Comparison of ENCODE assay signal across 11 cellular contexts in genomic region chr6:75608955-75609533, GRCh38. TPM values are rescaled to one million over a fixed set of nuclear protein-coding genes. Genes with fewer than 3 reads are reported as not detected.
DNase-seq lines count a peak whose midpoint lies in the region; ATAC-seq, FAIRE-seq and TF ChIP-seq lines count a peak whose summit lies in the region.
"Had no signal": no experiment of that assay in that cellular context is flagged by ENCODE, and none has a peak within 500 bp of the region (broad histone marks: within the 10 kb centered on the region; RNA-seq: fewer than 3 reads in every experiment).

No MANE protein-coding gene starts in this region.

- H3K27ac ChIP-seq in A673 (ENCODE audit: low read depth, low read length, poor library complexity, severe bottlenecking) (peak overlapping the region; percentile 53), HCT116 (ENCODE audit: low read depth, low read length) (no peak overlapping the region)
- H3K27ac ChIP-seq: SJCRH30 had no signal

- H4K20me1 ChIP-seq in HCT116 (ENCODE audit: insufficient read depth), result peaks cover 18% of the 10 kb centered on the region; the same call in 1 of the 2 replicates

- peak overlapping the region; percentile 49 for H3K4me3 Mint-ChIP-seq in T-helper 17 cell
- H3K4me3 Mint-ChIP-seq: activated CD4-positive, alpha-beta memory T cell treated with anti-CD3 and anti-CD28 coated beads for 36 hours had no signal

- TF ChIP-seq RAD21 in HCT116 (IDR thresholded peaks at IDR 0.05; ENCODE audit: low read depth), result no peak

- no peak for TF ChIP-seq CTCF in A673 (conservative IDR thresholded peaks at IDR 0.05; ENCODE audit: low read depth, low read length)
- TF ChIP-seq CTCF in HCT116 (IDR thresholded peaks at IDR 0.05 in 2 of 3, conservative IDR thresholded peaks at IDR 0.05 in 1 of 3; ENCODE audit: borderline replicate concordance in 1 of 3, insufficient read depth in 1 of 3, low read depth in 2 of 3, low read length in 2 of 3), result no peak
- TF ChIP-seq CTCF in D721Med (IDR thresholded peaks at IDR 0.05; ENCODE audit: insufficient read depth, missing control alignments), result no peak

- H3K9ac ChIP-seq in HCT116 (ENCODE audit: low read length), result no peak overlapping the region

- H3K9me3 ChIP-seq in A673 (ENCODE audit: low read depth, low read length, poor library complexity, severe bottlenecking), result no peaks in the 10 kb centered on the region
- no peaks in the 10 kb centered on the region for H3K9me3 ChIP-seq in HCT116 (ENCODE audit: control insufficient read depth in 1 of 2, insufficient read depth in 1 of 2, low read depth in 1 of 2, low read length in 2 of 2)
- no peaks in the 10 kb centered on the region for H3K9me3 ChIP-seq in T-helper 17 cell (ENCODE audit: control insufficient read depth, low read length, poor library complexity, severe bottlenecking)
- H3K9me3 ChIP-seq: SJCRH30, upper lobe of left lung had no signal

- no peaks in the 10 kb centered on the region for H3K27me3 Mint-ChIP-seq in T-helper 17 cell
- H3K27me3 Mint-ChIP-seq: activated CD4-positive, alpha-beta memory T cell treated with anti-CD3 and anti-CD28 coated beads for 36 hours had no signal

- no peak for TF ChIP-seq POLR2A in HCT116 (IDR thresholded peaks at IDR 0.05; ENCODE audit: borderline replicate concordance, extremely low read depth, insufficient read depth, insufficient read length)

- BruUV-seq in A673 (replicated peaks; lab: Mats Ljungman, UMichigan), result no TSS peak
- BruUV-seq in HCT116 (replicated peaks; lab: Mats Ljungman, UMichigan), result no TSS peak

- H3K36me3 ChIP-seq in A673 (ENCODE audit: insufficient read depth, low read length, poor library complexity, severe bottlenecking) (no peaks in the 10 kb centered on the region), HCT116 (ENCODE audit: control insufficient read depth in 1 of 2, insufficient read depth in 2 of 2, low read length in 2 of 2) (no peaks in the 10 kb centered on the region)
- H3K36me3 ChIP-seq: upper lobe of left lung had no signal

- no peak for DNase-seq in A673 (ENCODE audit: low spot score)
- no peak for DNase-seq in HCT116 (ENCODE audit: low read depth, low spot score)
- no peak for DNase-seq in T-helper 17 cell
- DNase-seq in medulla oblongata (ENCODE audit: extremely low spot score), result peak; percentile 66
- DNase-seq in D721Med (ENCODE audit: insufficient read length, low spot score), result no peak
- no peak for DNase-seq in COLO668 (lab: John Stamatoyannopoulos, UW; ENCODE audit: unreplicated experiment)
- DNase-seq: activated CD4-positive, alpha-beta memory T cell treated with anti-CD3 and anti-CD28 coated beads for 36 hours had no signal

- CTCF ChIA-PET in A673 (lab: Charles Lee), result no interaction called here
- CTCF ChIA-PET in HCT116 (lab: Charles Lee), result no interaction called here

- no peak for FAIRE-seq in D721Med (lab: Jason Lieb, UNC)

- peaks cover 66% of the 10 kb centered on the region for H3K4me1 Mint-ChIP-seq in T-helper 17 cell

- H3K4me1 ChIP-seq in A673 (ENCODE audit: insufficient read depth, low read length, poor library complexity, severe bottlenecking) (peaks cover 42% of the 10 kb centered on the region), HCT116 (ENCODE audit: control insufficient read depth in 1 of 2, insufficient read depth in 2 of 2, low read length in 2 of 2) (peaks cover 14 to 29% of the 10 kb centered on the region in 2 experiments)

- H3K27ac Mint-ChIP-seq in T-helper 17 cell, result peak overlapping the region; percentile 19
- H3K27ac Mint-ChIP-seq: activated CD4-positive, alpha-beta memory T cell treated with anti-CD3 and anti-CD28 coated beads for 36 hours had no signal

- H3K79me2 ChIP-seq in HCT116 (ENCODE audit: insufficient read depth, low read length), result peaks cover 100% of the 10 kb centered on the region

- H3K36me3 Mint-ChIP-seq in T-helper 17 cell (ENCODE audit: low read depth), result no peaks in the 10 kb centered on the region

- H3K4me3 ChIP-seq in A673 (ENCODE audit: low read depth, low read length, poor library complexity, severe bottlenecking) (no peak overlapping the region), HCT116 (replicated peaks in 1 of 2; ENCODE audit: low read depth in 1 of 2, low read length in 2 of 2) (no peak overlapping the region)
- H3K4me3 ChIP-seq: SJCRH30, upper lobe of left lung had no signal

- H2AFZ ChIP-seq in HCT116 (ENCODE audit: low read depth, low read length, poor library complexity, severe bottlenecking), result no peak overlapping the region

- no peaks in the 10 kb centered on the region for H3K27me3 ChIP-seq in A673 (replicated peaks; ENCODE audit: insufficient read depth, low read depth, low read length, poor library complexity)
- H3K27me3 ChIP-seq in HCT116 (ENCODE audit: insufficient read depth, low read length), result no peaks in the 10 kb centered on the region
- H3K27me3 ChIP-seq: SJCRH30, upper lobe of left lung had no signal

- intact Hi-C loops in A673 (cut with micrococcal nuclease; ENCODE audit: unreplicated experiment) (no loop called here), HCT116 (cut with micrococcal nuclease) (no loop called here)

- RAD21 ChIA-PET in HCT116 (lab: Charles Lee; ENCODE audit: low non-redundant PET in 1 of 2, low total read pairs in 2 of 2, uncharacterized antibody in 2 of 2, unreplicated experiment in 2 of 2), result no interaction called here

- ATAC-seq in HCT116 (no peak), T-helper 17 cell (no peak), HG03442 (IDR thresholded peaks at IDR 0.05; ENCODE audit: unreplicated experiment) (no peak), GM19023 (IDR thresholded peaks at IDR 0.05; ENCODE audit: unreplicated experiment) (no peak)

- POLR2A ChIA-PET in A673 (lab: Charles Lee; ENCODE audit: low non-redundant PET) (no interaction called here), HCT116 (lab: Charles Lee) (no interaction called here)

- no peaks in the 10 kb centered on the region for H3K9me2 ChIP-seq in HCT116 (ENCODE audit: insufficient read depth)

- H3K4me2 ChIP-seq in HCT116 (ENCODE audit: low read length), result peak overlapping the region; percentile 27

TF ChIP-seq in HCT116, 20 proteins besides CTCF, POLR2A, EP300 and RAD21 (continues in another document):
- TF ChIP-seq SIN3A (IDR thresholded peaks at IDR 0.05; ENCODE audit: low read depth), result no peak
- TF ChIP-seq REST (IDR thresholded peaks at IDR 0.05; ENCODE audit: low read depth), result no peak
- TF ChIP-seq JUND (IDR thresholded peaks at IDR 0.05), result no peak
- TF ChIP-seq CBX3 (IDR thresholded peaks at IDR 0.05; ENCODE audit: low read depth), result no peak
- TF ChIP-seq CEBPB (IDR thresholded peaks at IDR 0.05; ENCODE audit: low read depth), result no peak
- no peak for TF ChIP-seq MAX (IDR thresholded peaks at IDR 0.05)
- no peak for TF ChIP-seq EZH2phosphoT487 (IDR thresholded peaks at IDR 0.05; ENCODE audit: borderline replicate concordance)
- no peak for TF ChIP-seq ELF1 (IDR thresholded peaks at IDR 0.05; ENCODE audit: borderline replicate concordance, low read depth)
- TF ChIP-seq YY1 (IDR thresholded peaks at IDR 0.05; ENCODE audit: extremely low read depth, insufficient replicate concordance, low read depth, low read length), result no peak
- TF ChIP-seq FOSL1 (IDR thresholded peaks at IDR 0.05; ENCODE audit: low read depth), result no peak
- TF ChIP-seq TCF7L2 (IDR thresholded peaks at IDR 0.05; ENCODE audit: borderline replicate concordance, extremely low read depth, insufficient read depth, insufficient read length), result no peak
- no peak for TF ChIP-seq SP1 (IDR thresholded peaks at IDR 0.05; ENCODE audit: low read depth)
- no peak for TF ChIP-seq ZNF274 (IDR thresholded peaks at IDR 0.05; ENCODE audit: low read depth, low read length)
- TF ChIP-seq POLR2AphosphoS5 (IDR thresholded peaks at IDR 0.05; ENCODE audit: low read depth, low read length), result no peak

RNA-seq across cellular contexts. Expression of gene SENP6, which starts 7.4 kb away (rescaled TPM):
- total RNA-seq in A673 (2021), result 92.7 and 103 TPM in 2 replicates
- total RNA-seq in HCT116 (2021; ENCODE audit: unreplicated experiment), result 78.1 TPM
- polyA plus RNA-seq in HCT116 (2012), result 16.5 and 17.9 TPM in 2 replicates
- 100 to 1,000 TPM in 1 of 2 donors, 10 to 100 TPM in 1; 95.3 to 103 TPM for total RNA-seq in T-helper 17 cell
